Comparison of ENCODE assay signal across 8 cellular contexts in the genomic region with DNA sequence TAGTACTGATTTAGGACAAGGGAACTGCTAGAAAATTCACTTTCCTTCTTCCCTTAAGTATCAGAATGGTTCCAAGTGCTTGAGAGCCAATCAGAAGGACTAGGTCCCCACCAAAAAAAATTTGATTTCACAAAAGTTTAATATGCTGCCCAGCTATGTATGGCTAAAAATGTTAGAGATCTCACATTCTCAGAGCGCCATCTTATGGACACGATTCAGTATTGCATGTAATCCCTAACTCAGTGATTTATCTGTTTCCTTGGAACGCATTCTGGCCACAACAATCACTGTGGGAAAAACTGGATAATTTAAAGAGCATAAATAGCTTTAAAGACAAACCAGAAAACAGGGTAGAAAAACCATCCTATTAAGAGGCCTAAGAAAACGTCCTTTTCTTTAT.
DNase-seq lines count a peak whose midpoint lies in the region; ATAC-seq and TF ChIP-seq lines count a peak whose summit lies in the region.

No MANE protein-coding gene starts in this region.

- H3K4me3 ChIP-seq in colonic mucosa, result no peak overlapping the region

- H3K36me3 Mint-ChIP-seq in activated naive CD4-positive, alpha-beta T cell treated with anti-CD3 and anti-CD28 coated beads for 36 hours (ENCODE audit: low read depth), result no peaks in the 10 kb centered on the region

- no peaks in the 10 kb centered on the region for H3K27me3 ChIP-seq in colonic mucosa

- DNase-seq in activated naive CD4-positive, alpha-beta T cell treated with anti-CD3 and anti-CD28 coated beads for 36 hours, result peak; percentile 13
- no peak for DNase-seq in activated naive CD4-positive, alpha-beta T cell treated with Interleukin-2 at 50 U/mL for 16 hours
- DNase-seq in NCI-H2227 treated with DMSO at 0.1 percent for 48 hours (lab: John Stamatoyannopoulos, UW) (peak; percentile 25), colonic mucosa (peak; percentile 39), medulla oblongata (ENCODE audit: extremely low spot score) (peak; percentile 51)

- no peak overlapping the region for H3K27ac ChIP-seq in colonic mucosa

- H3K4me1 ChIP-seq in colonic mucosa, result no peaks in the 10 kb centered on the region

- no peaks in the 10 kb centered on the region for H3K9me3 ChIP-seq in colonic mucosa

- intact Hi-C loops in activated naive CD4-positive, alpha-beta T cell treated with anti-CD3 and anti-CD28 coated beads for 36 hours (cut with micrococcal nuclease), result loop anchor here (1.0 to 10.0 kb wide), 4 partner anchors 335 to 1036 kb away; no protein-coding TSS in a partner anchor
- intact Hi-C loops in colonic mucosa (cut with DNase I), result no loop called here

- ATAC-seq in HG03159 (IDR thresholded peaks at IDR 0.05; ENCODE audit: unreplicated experiment), result no peak
- no peak for ATAC-seq in HG03135 (IDR thresholded peaks at IDR 0.05; ENCODE audit: unreplicated experiment)
- no peak for ATAC-seq in GM21529 (IDR thresholded peaks at IDR 0.05; ENCODE audit: unreplicated experiment)

- CTCF ChIA-PET in activated naive CD4-positive, alpha-beta T cell treated with anti-CD3 and anti-CD28 coated beads for 36 hours (lab: Charles Lee), result interaction anchor here (0.6 to 2.7 kb wide), 9 partner anchors 9 to 1085 kb away, joined by 3 to 19 read pairs (median 3); no protein-coding TSS in a partner anchor

- no peaks in the 10 kb centered on the region for H3K4me1 Mint-ChIP-seq in activated naive CD4-positive, alpha-beta T cell treated with anti-CD3 and anti-CD28 coated beads for 36 hours (ENCODE audit: low read depth)

- no peaks in the 10 kb centered on the region for H3K36me3 ChIP-seq in colonic mucosa

- no peak overlapping the region for H3K27ac Mint-ChIP-seq in activated naive CD4-positive, alpha-beta T cell treated with anti-CD3 and anti-CD28 coated beads for 36 hours

- no peaks in the 10 kb centered on the region for H3K9me3 Mint-ChIP-seq in activated naive CD4-positive, alpha-beta T cell treated with anti-CD3 and anti-CD28 coated beads for 36 hours

- no peaks in the 10 kb centered on the region for H3K27me3 Mint-ChIP-seq in activated naive CD4-positive, alpha-beta T cell treated with anti-CD3 and anti-CD28 coated beads for 36 hours (ENCODE audit: low read depth)

- H3K9ac ChIP-seq in colonic mucosa (ENCODE audit: low read depth in 2 of 2, low read length in 2 of 2), result no peak overlapping the region

- H3K4me3 Mint-ChIP-seq in activated naive CD4-positive, alpha-beta T cell treated with anti-CD3 and anti-CD28 coated beads for 36 hours, result no peak overlapping the region

- TF ChIP-seq CTCF in colonic mucosa (IDR thresholded peaks at IDR 0.05), result peak; percentile 71
